In genomic region chr12:92403210-92404175, GRCh38 we compare ENCODE assay signal across 9 cellular contexts.
DNase-seq lines count a peak whose midpoint lies in the region; ATAC-seq and FAIRE-seq lines count a peak whose summit lies in the region.
"Had no signal": no experiment of that assay in that cellular context is flagged by ENCODE, and none has a peak within 500 bp of the region (broad histone marks: within the 10 kb centered on the region; RNA-seq: fewer than 3 reads in every experiment).

No MANE protein-coding gene starts in this region.

- peak; percentile 74 to 86 (median 81) for DNase-seq in CD4-positive, alpha-beta memory T cell
- DNase-seq in activated gamma-delta T cell treated with anti-CD3 and anti-CD28 coated beads, Interleukin-2, amount 50 U/mL, for 16 hours (ENCODE audit: low read depth): peak; percentile 36
- DNase-seq in stimulated activated CD4-positive, alpha-beta T cell treated with anti-CD3 and anti-CD28 coated beads, Interleukin-2, amount 100 ng/mL, for 24 hours: peak; percentile 45 to 63
- DNase-seq in left lobe of liver (ENCODE audit: low spot score) (no peak), NCI-H2171 (lab: John Stamatoyannopoulos, UW) (no peak), HTR-8/SVneo (ENCODE audit: insufficient read length, low spot score) (no peak)

- peak overlapping the region; percentile 86 to 99 (median 96) for H3K27ac Mint-ChIP-seq in CD4-positive, alpha-beta memory T cell
- H3K27ac Mint-ChIP-seq in IgD-negative memory B cell: peak overlapping the region; percentile 79 to 100 (median 83)

- peak overlapping the region; percentile 68 for H3K27ac ChIP-seq in CD4-positive, alpha-beta memory T cell (ENCODE audit: low read depth, low read length)

- peaks cover 74 to 95% (median 86%) of the 10 kb centered on the region in 4 donors for H3K4me1 Mint-ChIP-seq in CD4-positive, alpha-beta memory T cell
- H3K4me1 Mint-ChIP-seq in IgD-negative memory B cell: peaks cover 68 to 80% (median 78%) of the 10 kb centered on the region in 3 donors

- ATAC-seq in GM21367 (IDR thresholded peaks at IDR 0.05; ENCODE audit: unreplicated experiment) (peak; percentile 80), left lobe of liver (no peak)

- no peaks in the 10 kb centered on the region for H3K27me3 Mint-ChIP-seq in CD4-positive, alpha-beta memory T cell
- H3K27me3 Mint-ChIP-seq in IgD-negative memory B cell: no peaks in the 10 kb centered on the region
- H3K27me3 Mint-ChIP-seq: brain had no signal

- CTCF ChIA-PET in CD4-positive, alpha-beta memory T cell (lab: Charles Lee; ENCODE audit: partially characterized antibody): interaction anchor here (0.6 to 8.0 kb wide), 13 partner anchors 24 to 1021 kb away, joined by 3 to 91 read pairs (median 4); partner anchors contain the start of gene BTG1

- POLR2A ChIA-PET in CD4-positive, alpha-beta memory T cell (lab: Charles Lee; ENCODE audit: partially characterized antibody): interaction anchor here (0.6 to 16.5 kb wide), 38 partner anchors 8 to 1168 kb away, joined by 3 to 630 read pairs (median 4); partner anchors contain the start of gene BTG1

- H3K4me3 Mint-ChIP-seq in CD4-positive, alpha-beta memory T cell: peak overlapping the region; percentile 26 to 83 (median 68)
- H3K4me3 Mint-ChIP-seq in IgD-negative memory B cell: peak overlapping the region in 3 of 4 donors; percentile 83 to 92 (median 85)
- H3K4me3 Mint-ChIP-seq: brain had no signal

- peaks cover 85% of the 10 kb centered on the region for H3K4me1 ChIP-seq in CD4-positive, alpha-beta memory T cell (ENCODE audit: insufficient read depth, low read length)

- no peaks in the 10 kb centered on the region for H3K27me3 ChIP-seq in CD4-positive, alpha-beta memory T cell (ENCODE audit: insufficient read depth, low read length)

- H3K36me3 ChIP-seq in CD4-positive, alpha-beta memory T cell (ENCODE audit: insufficient read depth, low read length): no peaks in the 10 kb centered on the region

- FAIRE-seq in HTR-8/SVneo (lab: Jason Lieb, UNC): no peak

- H3K36me3 Mint-ChIP-seq in CD4-positive, alpha-beta memory T cell: peaks cover 0 to 7% of the 10 kb centered on the region in 2 donors
- H3K36me3 Mint-ChIP-seq in IgD-negative memory B cell: no peaks in the 10 kb centered on the region
- H3K36me3 Mint-ChIP-seq: brain had no signal

- no peak overlapping the region for H3K4me3 ChIP-seq in CD4-positive, alpha-beta memory T cell (ENCODE audit: low read length in 2 of 2)

- peaks cover 0 to 8% (median 5%) of the 10 kb centered on the region in 8 donors for H3K9me3 Mint-ChIP-seq in CD4-positive, alpha-beta memory T cell
- H3K9me3 Mint-ChIP-seq in IgD-negative memory B cell: no peaks in the 10 kb centered on the region

- intact Hi-C loops in CD4-positive, alpha-beta memory T cell (cut with micrococcal nuclease): loop anchor here (1.0 to 5.0 kb wide), 5 partner anchors 43 to 371 kb away; no protein-coding TSS in a partner anchor

- no peaks in the 10 kb centered on the region for H3K9me3 ChIP-seq in CD4-positive, alpha-beta memory T cell (ENCODE audit: control insufficient read depth in 1 of 2, low read length in 2 of 2)

Comparison
In these comparisons a context has a peak if more than half of its experiments do, and no peak if none do; other contexts are left out.
1. DNase-seq: peak in CD4-positive, alpha-beta memory T cell (5 of 5), activated gamma-delta T cell treated with anti-CD3 and anti-CD28 coated beads, Interleukin-2, amount 50 U/mL, for 16 hours (single experiment) and stimulated activated CD4-positive, alpha-beta T cell treated with anti-CD3 and anti-CD28 coated beads, Interleukin-2, amount 100 ng/mL, for 24 hours (2 of 2); none in left lobe of liver (single experiment), NCI-H2171 (single experiment) and HTR-8/SVneo (single experiment).